ENCODE assay signal across 24 cellular contexts in the genomic region with DNA sequence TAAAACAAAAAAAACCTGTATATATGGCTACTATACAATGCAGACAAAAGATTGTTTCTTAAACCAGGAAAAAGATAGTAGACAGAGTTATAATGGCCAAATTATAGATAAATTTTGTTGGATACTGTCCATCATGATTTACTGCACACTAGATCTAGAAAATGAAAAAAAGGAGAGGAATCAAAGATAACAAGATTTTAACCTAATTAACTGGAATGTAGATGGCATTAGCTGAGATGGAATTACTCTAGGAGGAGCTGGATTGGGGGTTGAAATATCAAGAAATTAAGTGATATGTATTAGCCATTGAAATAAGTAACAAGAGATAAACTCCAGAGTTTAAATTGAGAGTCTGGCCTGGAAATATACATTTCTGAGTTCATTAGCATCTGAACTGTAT.
DNase-seq lines count a peak whose midpoint lies in the region; ATAC-seq and TF ChIP-seq lines count a peak whose summit lies in the region.
"Had no signal": no experiment of that assay in that cellular context is flagged by ENCODE, and none has a peak within 500 bp of the region (broad histone marks: within the 10 kb centered on the region; RNA-seq: fewer than 3 reads in every experiment).

No MANE protein-coding gene starts in this region.

- no peak overlapping the region for H2AFZ ChIP-seq in neuronal stem cell (ENCODE audit: low read length)

- H3K4me3 Mint-ChIP-seq in WTC11 = no peak overlapping the region
- H3K4me3 Mint-ChIP-seq: CD14-positive monocyte; CD4-positive, alpha-beta memory T cell; CD4-positive, CD25-positive, alpha-beta regulatory T cell; CD8-positive, alpha-beta memory T cell had no signal

- H3K18ac ChIP-seq in neuronal stem cell (ENCODE audit: low read length) = no peak overlapping the region

- no peak overlapping the region for H3K23ac ChIP-seq in neuronal stem cell (ENCODE audit: low read depth, low read length, poor library complexity)

- peaks cover 9% of the 10 kb centered on the region for H3K4me1 Mint-ChIP-seq in WTC11
- H3K4me1 Mint-ChIP-seq: CD14-positive monocyte; CD4-positive, alpha-beta memory T cell; CD4-positive, CD25-positive, alpha-beta regulatory T cell; CD8-positive, alpha-beta memory T cell had no signal

- DNase-seq in SK-N-DZ (ENCODE audit: low spot score) (peak; percentile 73), WTC11 (ENCODE audit: low spot score) (no peak), neuronal stem cell (ENCODE audit: low spot score) (no peak), MG63 (no peak)
- DNase-seq: 8988T; ACHN; BE2C; C1 segment of cervical spinal cord; CD4-positive, alpha-beta memory T cell; CD4-positive, CD25-positive, alpha-beta regulatory T cell; CD8-positive, alpha-beta memory T cell; COR-L47; DMS 273 treated with DMSO at 0.1 percent for 48 hours; DMS153; DMS53; DMS79; DND-41; EL; GDM1 had no signal

- H2BK12ac ChIP-seq in neuronal stem cell (ENCODE audit: low read length) = no peak overlapping the region

- H3K27me3 ChIP-seq in neuronal stem cell (ENCODE audit: control insufficient read depth in 3 of 3, insufficient read depth in 3 of 3, low read depth in 1 of 3, low read length in 3 of 3) = no peaks in the 10 kb centered on the region
- H3K27me3 ChIP-seq in MG63 = no peaks in the 10 kb centered on the region
- H3K27me3 ChIP-seq: BE2C, BLaER1 had no signal

- H3K27ac Mint-ChIP-seq in WTC11 = peak overlapping the region; percentile 10; the same call in 1 of the 2 replicates
- H3K27ac Mint-ChIP-seq: CD14-positive monocyte; CD4-positive, alpha-beta memory T cell; CD4-positive, CD25-positive, alpha-beta regulatory T cell; CD8-positive, alpha-beta memory T cell had no signal

- no peaks in the 10 kb centered on the region for H3K4me1 ChIP-seq in neuronal stem cell (ENCODE audit: control insufficient read depth in 2 of 2, insufficient read depth in 1 of 2, low read depth in 1 of 2, low read length in 2 of 2)
- H3K4me1 ChIP-seq: BLaER1 had no signal

- no peaks in the 10 kb centered on the region for H3K79me1 ChIP-seq in neuronal stem cell (ENCODE audit: low read depth, low read length)

- POLR2A ChIA-PET in WTC11 (lab: Charles Lee) = no interaction called here

- H2BK15ac ChIP-seq in neuronal stem cell (ENCODE audit: low read length) = no peak overlapping the region

- H3K36me3 ChIP-seq in neuronal stem cell (replicated peaks in 1 of 2; ENCODE audit: control insufficient read depth in 2 of 2, insufficient read depth in 2 of 2, low read length in 2 of 2) (no peaks in the 10 kb centered on the region), MG63 (no peaks in the 10 kb centered on the region)
- H3K36me3 ChIP-seq: BE2C, BLaER1 had no signal

- no peak overlapping the region for H2BK5ac ChIP-seq in neuronal stem cell (ENCODE audit: low read length)

- no peak overlapping the region for H3K4ac ChIP-seq in neuronal stem cell (ENCODE audit: low read length)

- no peaks in the 10 kb centered on the region for H3K9me3 Mint-ChIP-seq in WTC11

- no peak overlapping the region for H3K4me2 ChIP-seq in neuronal stem cell (ENCODE audit: insufficient read depth, low read length, poor library complexity, severe bottlenecking)
- H3K4me2 ChIP-seq: BLaER1 had no signal

- H2AK5ac ChIP-seq in neuronal stem cell (ENCODE audit: low read depth, low read length) = no peak overlapping the region

- H3K27ac ChIP-seq in neuronal stem cell (replicated peaks; ENCODE audit: low read length) = no peak overlapping the region
- H3K27ac ChIP-seq: BLaER1 had no signal

- no peaks in the 10 kb centered on the region for H3K36me3 Mint-ChIP-seq in WTC11
- H3K36me3 Mint-ChIP-seq: CD14-positive monocyte; CD4-positive, alpha-beta memory T cell; CD4-positive, CD25-positive, alpha-beta regulatory T cell; CD8-positive, alpha-beta memory T cell had no signal

- H3K9ac ChIP-seq in neuronal stem cell (ENCODE audit: low read depth, low read length, poor library complexity) = no peak overlapping the region
- H3K9ac ChIP-seq: BLaER1 had no signal

- ATAC-seq in SK-N-SH treated with all-trans-retinoic acid at 6 μM for 48 hours (no peak), WTC11 (no peak), GM19324 (IDR thresholded peaks at IDR 0.05; ENCODE audit: low FRiP score, unreplicated experiment) (no peak)
- ATAC-seq: GM12878 had no signal

- TF ChIP-seq CTCF in WTC11 (IDR thresholded peaks at IDR 0.05) = no peak

- no peak overlapping the region for H4K91ac ChIP-seq in neuronal stem cell (ENCODE audit: low read depth, low read length, poor library complexity)

- no peak overlapping the region for H3K4me3 ChIP-seq in neuronal stem cell (ENCODE audit: low read length in 2 of 2)
- H3K4me3 ChIP-seq in MG63 = no peak overlapping the region
- H3K4me3 ChIP-seq: BLaER1, GM12878 had no signal

- H3K14ac ChIP-seq in neuronal stem cell (ENCODE audit: low read length) = no peak overlapping the region

- H2BK120ac ChIP-seq in neuronal stem cell (ENCODE audit: low read depth, low read length) = no peak overlapping the region

- no peaks in the 10 kb centered on the region for H3K9me3 ChIP-seq in neuronal stem cell (replicated peaks in 1 of 2; ENCODE audit: control insufficient read depth in 2 of 2, insufficient read depth in 1 of 2, low read depth in 1 of 2, low read length in 2 of 2)
- no peaks in the 10 kb centered on the region for H3K9me3 ChIP-seq in MG63
- H3K9me3 ChIP-seq: BE2C, BLaER1 had no signal

- CTCF ChIA-PET in WTC11 (lab: Charles Lee) = no interaction called here

- H4K8ac ChIP-seq in neuronal stem cell (ENCODE audit: low read depth, low read length) = no peak overlapping the region

- H3K27me3 Mint-ChIP-seq in WTC11 (ENCODE audit: low read depth) = no peaks in the 10 kb centered on the region
- H3K27me3 Mint-ChIP-seq: CD4-positive, alpha-beta memory T cell; CD4-positive, CD25-positive, alpha-beta regulatory T cell; CD8-positive, alpha-beta memory T cell had no signal

TF ChIP-seq in SK-N-SH treated with all-trans-retinoic acid at 6 μM for 48 hours, 23 proteins besides CTCF, POLR2A, EP300 and RAD21:
- TF ChIP-seq ISL1 (CRISPR knock-in tag; IDR thresholded peaks at IDR 0.05) (peak; percentile 93), ZC3H10 (CRISPR knock-in tag; IDR thresholded peaks at IDR 0.05) (0 out of 2 replicates have a peak, but pooled peaks have one; percentile 10), CSRNP3 (CRISPR knock-in tag; IDR thresholded peaks at IDR 0.05) (no peak), CSDC2 (CRISPR knock-in tag; IDR thresholded peaks at IDR 0.05) (no peak), ZNF565 (CRISPR knock-in tag; conservative IDR thresholded peaks at IDR 0.05; ENCODE audit: low read depth) (no peak), ARNTL (CRISPR knock-in tag; IDR thresholded peaks at IDR 0.05; ENCODE audit: borderline replicate concordance, low read depth) (no peak)

TF ChIP-seq in WTC11, 78 proteins besides CTCF, POLR2A, EP300 and RAD21:
- TF ChIP-seq, protein P1, sequence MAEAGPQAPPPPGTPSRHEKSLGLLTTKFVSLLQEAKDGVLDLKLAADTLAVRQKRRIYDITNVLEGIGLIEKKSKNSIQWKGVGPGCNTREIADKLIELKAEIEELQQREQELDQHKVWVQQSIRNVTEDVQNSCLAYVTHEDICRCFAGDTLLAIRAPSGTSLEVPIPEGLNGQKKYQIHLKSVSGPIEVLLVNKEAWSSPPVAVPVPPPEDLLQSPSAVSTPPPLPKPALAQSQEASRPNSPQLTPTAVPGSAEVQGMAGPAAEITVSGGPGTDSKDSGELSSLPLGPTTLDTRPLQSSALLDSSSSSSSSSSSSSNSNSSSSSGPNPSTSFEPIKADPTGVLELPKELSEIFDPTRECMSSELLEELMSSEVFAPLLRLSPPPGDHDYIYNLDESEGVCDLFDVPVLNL (CRISPR knock-in tag; IDR thresholded peaks at IDR 0.05; ENCODE audit: borderline replicate concordance, low read depth) = no peak
- TF ChIP-seq, protein P2, sequence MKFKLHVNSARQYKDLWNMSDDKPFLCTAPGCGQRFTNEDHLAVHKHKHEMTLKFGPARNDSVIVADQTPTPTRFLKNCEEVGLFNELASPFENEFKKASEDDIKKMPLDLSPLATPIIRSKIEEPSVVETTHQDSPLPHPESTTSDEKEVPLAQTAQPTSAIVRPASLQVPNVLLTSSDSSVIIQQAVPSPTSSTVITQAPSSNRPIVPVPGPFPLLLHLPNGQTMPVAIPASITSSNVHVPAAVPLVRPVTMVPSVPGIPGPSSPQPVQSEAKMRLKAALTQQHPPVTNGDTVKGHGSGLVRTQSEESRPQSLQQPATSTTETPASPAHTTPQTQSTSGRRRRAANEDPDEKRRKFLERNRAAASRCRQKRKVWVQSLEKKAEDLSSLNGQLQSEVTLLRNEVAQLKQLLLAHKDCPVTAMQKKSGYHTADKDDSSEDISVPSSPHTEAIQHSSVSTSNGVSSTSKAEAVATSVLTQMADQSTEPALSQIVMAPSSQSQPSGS (CRISPR knock-in tag; IDR thresholded peaks at IDR 0.05; ENCODE audit: borderline replicate concordance, low read depth) = no peak
- TF ChIP-seq ZNF512 (CRISPR knock-in tag; IDR thresholded peaks at IDR 0.05; ENCODE audit: borderline replicate concordance) = no peak
- TF ChIP-seq CBFB (CRISPR knock-in tag; IDR thresholded peaks at IDR 0.05; ENCODE audit: low read depth) = no peak
- TF ChIP-seq, protein P3, sequence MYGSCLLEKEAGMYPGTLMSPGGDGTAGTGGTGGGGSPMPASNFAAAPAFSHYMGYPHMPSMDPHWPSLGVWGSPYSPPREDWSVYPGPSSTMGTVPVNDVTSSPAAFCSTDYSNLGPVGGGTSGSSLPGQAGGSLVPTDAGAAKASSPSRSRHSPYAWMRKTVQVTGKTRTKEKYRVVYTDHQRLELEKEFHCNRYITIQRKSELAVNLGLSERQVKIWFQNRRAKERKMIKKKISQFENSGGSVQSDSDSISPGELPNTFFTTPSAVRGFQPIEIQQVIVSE (CRISPR knock-in tag; IDR thresholded peaks at IDR 0.05; ENCODE audit: borderline replicate concordance) = no peak
- no peak for TF ChIP-seq TCF7 (CRISPR knock-in tag; IDR thresholded peaks at IDR 0.05; ENCODE audit: low read depth)
- no peak for TF ChIP-seq MAX (CRISPR knock-in tag; IDR thresholded peaks at IDR 0.05)
- no peak for TF ChIP-seq ESRRA (CRISPR knock-in tag; IDR thresholded peaks at IDR 0.05; ENCODE audit: borderline replicate concordance)
